Comparison of ENCODE assay signal across 15 cellular contexts in the genomic region with DNA sequence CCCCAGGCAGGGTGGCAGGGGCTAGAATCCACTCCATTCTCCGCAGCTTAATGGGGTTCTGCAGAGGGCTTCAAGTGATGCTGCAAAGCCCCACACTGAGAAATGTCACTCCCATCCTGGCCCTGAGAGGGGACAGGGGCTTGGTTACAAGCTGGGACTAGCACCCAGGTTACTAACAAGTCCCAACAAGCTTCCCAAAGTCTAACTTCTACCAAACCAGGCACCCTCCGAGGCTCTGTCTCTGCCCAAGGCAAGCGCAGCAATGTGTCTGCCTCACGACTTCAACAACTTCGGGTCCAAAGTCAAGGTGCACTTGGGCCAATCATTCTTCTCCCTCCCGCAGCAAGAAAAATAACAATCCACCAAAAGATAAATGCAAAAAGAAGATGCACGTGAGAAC. TPM values are rescaled to one million over a fixed set of nuclear protein-coding genes. Genes with fewer than 3 reads are reported as not detected.
A peak's percentile ranks its signal among the peaks of the same experiment; 100 is the strongest.
DNase-seq lines count a peak whose midpoint lies in the region; ATAC-seq and FAIRE-seq lines count a peak whose summit lies in the region.
"Had no signal": no experiment of that assay in that cellular context is flagged by ENCODE, and none has a peak within 500 bp of the region (broad histone marks: within the 10 kb centered on the region; RNA-seq: fewer than 3 reads in every experiment).

No MANE protein-coding gene starts in this region.

- peak; percentile 6 for DNase-seq in activated CD4-positive, alpha-beta T cell treated with anti-CD3 and anti-CD28 coated beads for 36 hours
- no peak for DNase-seq in activated CD4-positive, alpha-beta T cell treated with anti-CD3 and anti-CD28 coated beads, Interleukin-2, amount 50 U/mL, for 1 hour
- DNase-seq in HTR-8/SVneo (ENCODE audit: insufficient read length, low spot score) (no peak), Kasumi-1 (lab: John Stamatoyannopoulos, UW) (no peak)
- no peak for DNase-seq in naive thymus-derived CD8-positive, alpha-beta T cell
- DNase-seq: colonic mucosa, COR-L47, H7, kidney glomerular epithelial cell, NCI-H446 treated with DMSO at 0.1 percent for 48 hours, SJCRH30 had no signal

- CTCF ChIA-PET in activated CD4-positive, alpha-beta T cell treated with anti-CD3 and anti-CD28 coated beads for 36 hours (lab: Charles Lee), result interaction anchor here (0.6 to 1.3 kb wide), 4 partner anchors 73 to 161 kb away, joined by 3 to 6 read pairs (median 4); no protein-coding TSS in a partner anchor

- peak overlapping the region; percentile 43 for H3K4me3 Mint-ChIP-seq in activated CD4-positive, alpha-beta T cell treated with anti-CD3 and anti-CD28 coated beads for 36 hours
- H3K4me3 Mint-ChIP-seq in activated naive CD8-positive, alpha-beta T cell, result peak overlapping the region; percentile 74
- H3K4me3 Mint-ChIP-seq in naive thymus-derived CD8-positive, alpha-beta T cell, result peak overlapping the region; percentile 70 to 91 (median 80)

- ATAC-seq in activated CD4-positive, alpha-beta T cell treated with anti-CD3 and anti-CD28 coated beads for 36 hours, result no peak
- ATAC-seq in naive thymus-derived CD8-positive, alpha-beta T cell, result no peak
- ATAC-seq in HG02610 (IDR thresholded peaks at IDR 0.05; ENCODE audit: unreplicated experiment) (no peak), HG03039 (IDR thresholded peaks at IDR 0.05; ENCODE audit: unreplicated experiment) (no peak)
- ATAC-seq: esophagus mucosa had no signal

- H3K9me3 Mint-ChIP-seq in activated CD4-positive, alpha-beta T cell treated with anti-CD3 and anti-CD28 coated beads for 36 hours (ENCODE audit: low read depth), result peaks cover 6% of the 10 kb centered on the region
- no peaks in the 10 kb centered on the region for H3K9me3 Mint-ChIP-seq in activated naive CD8-positive, alpha-beta T cell (ENCODE audit: low read depth)
- H3K9me3 Mint-ChIP-seq in naive thymus-derived CD8-positive, alpha-beta T cell, result no peaks in the 10 kb centered on the region

- POLR2A ChIA-PET in activated CD4-positive, alpha-beta T cell treated with anti-CD3 and anti-CD28 coated beads for 36 hours (lab: Charles Lee), result interaction anchor here (0.6 kb wide), 1 partner anchor 512 kb away, joined by 3 read pairs; no protein-coding TSS in a partner anchor
- POLR2A ChIA-PET in naive thymus-derived CD8-positive, alpha-beta T cell (lab: Charles Lee), result no interaction called here

- H3K36me3 Mint-ChIP-seq in activated CD4-positive, alpha-beta T cell treated with anti-CD3 and anti-CD28 coated beads for 36 hours (ENCODE audit: low read depth), result peaks cover 73% of the 10 kb centered on the region
- H3K36me3 Mint-ChIP-seq in activated naive CD8-positive, alpha-beta T cell, result peaks cover 25% of the 10 kb centered on the region
- H3K36me3 Mint-ChIP-seq in naive thymus-derived CD8-positive, alpha-beta T cell, result peaks cover 0 to 4% (median 0%) of the 10 kb centered on the region in 3 donors

- intact Hi-C loops in activated CD4-positive, alpha-beta T cell treated with anti-CD3 and anti-CD28 coated beads for 36 hours (cut with DNase I, micrococcal nuclease), result loop anchor here (1.0 to 5.0 kb wide), 3 partner anchors 17 to 435 kb away; no protein-coding TSS in a partner anchor

- FAIRE-seq in HTR-8/SVneo (lab: Jason Lieb, UNC), result peak; percentile 79

- no peaks in the 10 kb centered on the region for H3K27me3 Mint-ChIP-seq in activated CD4-positive, alpha-beta T cell treated with anti-CD3 and anti-CD28 coated beads for 36 hours
- H3K27me3 Mint-ChIP-seq in activated naive CD8-positive, alpha-beta T cell, result no peaks in the 10 kb centered on the region
- no peaks in the 10 kb centered on the region for H3K27me3 Mint-ChIP-seq in naive thymus-derived CD8-positive, alpha-beta T cell

- H3K4me1 Mint-ChIP-seq in activated CD4-positive, alpha-beta T cell treated with anti-CD3 and anti-CD28 coated beads for 36 hours, result peaks cover 97% of the 10 kb centered on the region
- H3K4me1 Mint-ChIP-seq in activated naive CD8-positive, alpha-beta T cell (ENCODE audit: low read depth), result peaks cover 92% of the 10 kb centered on the region
- H3K4me1 Mint-ChIP-seq in naive thymus-derived CD8-positive, alpha-beta T cell, result peaks cover 56 to 99% (median 97%) of the 10 kb centered on the region in 4 donors

- peak overlapping the region; percentile 91 for H3K27ac Mint-ChIP-seq in activated CD4-positive, alpha-beta T cell treated with anti-CD3 and anti-CD28 coated beads for 36 hours
- H3K27ac Mint-ChIP-seq in activated naive CD8-positive, alpha-beta T cell, result peak overlapping the region; percentile 99
- peak overlapping the region; percentile 92 to 99 (median 96) for H3K27ac Mint-ChIP-seq in naive thymus-derived CD8-positive, alpha-beta T cell

RNA-seq across cellular contexts. Expression of gene NFATC2, which starts 45.6 kb away (rescaled TPM):
- total RNA-seq in activated CD4-positive, alpha-beta T cell treated with anti-CD3 and anti-CD28 coated beads for 36 hours, result 10 to 100 TPM; 38.5 to 49.8 TPM
- total RNA-seq in naive thymus-derived CD8-positive, alpha-beta T cell, result 10 to 100 TPM; 34.0 to 36.3 TPM
- polyA plus RNA-seq in naive thymus-derived CD8-positive, alpha-beta T cell, result 10 to 100 TPM; 14.5 to 23.8 (median 14.5) TPM
- total RNA-seq: SJCRH30 had no signal
